ENCODE assay signal across 25 cellular contexts in the genomic region with DNA sequence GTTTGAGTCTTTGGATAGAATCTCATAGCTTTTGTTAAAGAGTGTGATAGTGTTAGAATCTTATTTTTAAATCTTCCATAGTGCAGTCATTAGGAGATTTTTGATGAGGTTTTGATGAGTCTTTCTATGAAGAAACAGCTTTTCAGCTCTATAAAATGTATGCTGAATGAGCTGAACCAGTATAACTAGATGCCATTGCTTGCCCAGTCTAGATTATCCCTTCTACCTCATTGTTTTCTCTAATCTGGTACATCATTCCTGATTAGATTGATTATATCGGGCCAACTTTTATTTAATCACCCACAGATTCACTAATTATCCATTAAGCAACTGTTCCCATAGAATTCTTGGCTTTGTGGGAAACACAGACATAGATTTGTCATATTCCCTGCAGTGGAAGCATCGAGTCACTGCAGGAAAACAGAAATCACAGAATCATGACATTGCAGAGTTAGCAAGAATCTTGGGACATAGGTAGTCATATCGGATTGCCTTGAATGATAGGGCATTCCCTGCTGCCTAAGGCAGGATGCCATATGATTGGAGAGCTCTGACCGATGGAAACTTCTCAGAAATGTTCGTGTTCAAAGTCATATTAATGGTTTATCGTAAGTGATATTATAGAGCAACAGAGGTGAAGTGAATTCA.
DNase-seq lines count a peak whose midpoint lies in the region; ATAC-seq, FAIRE-seq and TF ChIP-seq lines count a peak whose summit lies in the region.
"Had no signal": no experiment of that assay in that cellular context is flagged by ENCODE, and none has a peak within 500 bp of the region (broad histone marks: within the 10 kb centered on the region; RNA-seq: fewer than 3 reads in every experiment).

No MANE protein-coding gene starts in this region.

- DNase-seq in A549 (ENCODE audit: low read depth in 1 of 2, low spot score in 1 of 2) (no peak), LHCN-M2 (ENCODE audit: low read depth) (peak; percentile 44), dermis microvascular lymphatic vessel endothelial cell (ENCODE audit: low read depth in 2 of 2) (peak; percentile 4 to 15), kidney tubule cell (ENCODE audit: low spot score) (peak; percentile 41), omental fat pad (ENCODE audit: low spot score) (no peak), activated gamma-delta T cell treated with Interleukin-2 at 50 U/mL for 16 hours (no peak), HTR-8/SVneo (ENCODE audit: insufficient read length, low spot score) (no peak)
- no peak for DNase-seq in activated CD8-positive, alpha-beta memory T cell treated with anti-CD3 and anti-CD28 coated beads for 24 hours
- DNase-seq: activated CD4-positive, alpha-beta T cell treated with anti-CD3 and anti-CD28 coated beads, Interleukin-2, amount 10 ng/mL, durations not matched to agents 24 days and 14 days; activated CD8-positive, alpha-beta memory T cell treated with anti-CD3 and anti-CD28 coated beads, Interleukin-2, amount 10 ng/mL, durations not matched to agents 7 days and 5 days; activated naive CD8-positive, alpha-beta T cell treated with anti-CD3 and anti-CD28 coated beads, Interleukin-2, amount 50 U/mL, for 24 hours; cortex of kidney; islet precursor cell; lower lobe of right lung; MG63; NCI-H1417; retina; stimulated activated CD4-positive, alpha-beta T cell treated with anti-CD3 and anti-CD28 coated beads, Interleukin-12 subunit alpha, Interleukin-12 subunit beta, amount 100 ng/mL, for 4 hours; T-helper 17 cell; transverse colon had no signal

- no peaks in the 10 kb centered on the region for H3K9me3 ChIP-seq in A549
- H3K9me3 ChIP-seq: BLaER1 treated with 17β-estradiol and CSF1 and Interleukin-3, amounts not matched to agents 10 nM and 100 nM; breast epithelium; lower lobe of right lung; MG63; SJSA1; transverse colon had no signal

- no peak for TF ChIP-seq EP300 in A549 (IDR thresholded peaks at IDR 0.05)

- TF ChIP-seq POLR2A in A549 (IDR thresholded peaks at IDR 0.05; ENCODE audit: low read length), result no peak

- POLR2A ChIA-PET in A549 (lab: Yijun Ruan, JAX), result no interaction called here

- WGBS in A549 (ENCODE audit: missing lambda C conversion rate), result 44% methylated on average over 6 of the region's 6 CpGs

- H3K4me2 ChIP-seq in A549, result no peak overlapping the region
- H3K4me2 ChIP-seq: BLaER1 treated with 17β-estradiol and CSF1 and Interleukin-3, amounts not matched to agents 10 nM and 100 nM had no signal

- peaks cover 4% of the 10 kb centered on the region; the same call in 1 of the 3 replicates for H3K4me1 ChIP-seq in A549
- H3K4me1 ChIP-seq: BLaER1 treated with 17β-estradiol and CSF1 and Interleukin-3, amounts not matched to agents 10 nM and 100 nM; breast epithelium; lower lobe of right lung; SJSA1; transverse colon had no signal

- H3K27ac ChIP-seq in A549, result no peak overlapping the region
- H3K27ac ChIP-seq: BLaER1 treated with 17β-estradiol and CSF1 and Interleukin-3, amounts not matched to agents 10 nM and 100 nM; breast epithelium; lower lobe of right lung; SJSA1; transverse colon had no signal

- CTCF ChIA-PET in A549 (lab: Yijun Ruan, JAX), result no interaction called here

- ATAC-seq in A549 (peak in 1 of 2 experiments; percentile 47; a peak in 1 of 6 replicates), omental fat pad (ENCODE audit: low FRiP score) (no peak)
- ATAC-seq: activated CD8-positive, alpha-beta memory T cell treated with anti-CD3 and anti-CD28 coated beads, Interleukin-2, amount 10 ng/mL, durations not matched to agents 7 days and 5 days; activated naive CD8-positive, alpha-beta T cell treated with anti-CD3 and anti-CD28 coated beads, Interleukin-2, amount 50 U/mL, for 24 hours; activated T-helper 17 cell treated with anti-CD3 and anti-CD28 coated beads, Interleukin-2, amount 50 U/mL, for 72 hours; lower lobe of right lung; T-helper 17 cell had no signal

- H3K4me3 ChIP-seq in A549, result no peak overlapping the region
- H3K4me3 ChIP-seq: BLaER1 treated with 17β-estradiol and CSF1 and Interleukin-3, amounts not matched to agents 10 nM and 100 nM; breast epithelium; lower lobe of right lung; MG63; SJSA1; transverse colon had no signal

- no peak for TF ChIP-seq CTCF in A549 (IDR thresholded peaks at IDR 0.05)
- TF ChIP-seq CTCF in omental fat pad (IDR thresholded peaks at IDR 0.05), result no peak

- no peak for TF ChIP-seq RAD21 in A549 (conservative IDR thresholded peaks at IDR 0.05 in 1 of 2, IDR thresholded peaks at IDR 0.05 in 1 of 2)

- FAIRE-seq in A549 (lab: Jason Lieb, UNC) (no peak), HTR-8/SVneo (lab: Jason Lieb, UNC) (no peak)
- FAIRE-seq: A204.1 had no signal

TF ChIP-seq in A549, 52 proteins besides CTCF, POLR2A, EP300 and RAD21:
- TF ChIP-seq MAFK (IDR thresholded peaks at IDR 0.05; ENCODE audit: partially characterized antibody) (peak; percentile 7), CBX2 (IDR thresholded peaks at IDR 0.05; ENCODE audit: borderline replicate concordance, low read depth) (no peak)

Comparison
In these comparisons a context has a peak if more than half of its experiments do, and no peak if none do; other contexts are left out.
1. DNase-seq: peak in LHCN-M2 (single experiment), dermis microvascular lymphatic vessel endothelial cell (2 of 2) and kidney tubule cell (single experiment); none in A549 (0 of 2), omental fat pad (single experiment), activated gamma-delta T cell treated with Interleukin-2 at 50 U/mL for 16 hours (single experiment), HTR-8/SVneo (single experiment) and activated CD8-positive, alpha-beta memory T cell treated with anti-CD3 and anti-CD28 coated beads for 24 hours (single experiment).